ENCODE assay signal across 7 cellular contexts in the genomic region with DNA sequence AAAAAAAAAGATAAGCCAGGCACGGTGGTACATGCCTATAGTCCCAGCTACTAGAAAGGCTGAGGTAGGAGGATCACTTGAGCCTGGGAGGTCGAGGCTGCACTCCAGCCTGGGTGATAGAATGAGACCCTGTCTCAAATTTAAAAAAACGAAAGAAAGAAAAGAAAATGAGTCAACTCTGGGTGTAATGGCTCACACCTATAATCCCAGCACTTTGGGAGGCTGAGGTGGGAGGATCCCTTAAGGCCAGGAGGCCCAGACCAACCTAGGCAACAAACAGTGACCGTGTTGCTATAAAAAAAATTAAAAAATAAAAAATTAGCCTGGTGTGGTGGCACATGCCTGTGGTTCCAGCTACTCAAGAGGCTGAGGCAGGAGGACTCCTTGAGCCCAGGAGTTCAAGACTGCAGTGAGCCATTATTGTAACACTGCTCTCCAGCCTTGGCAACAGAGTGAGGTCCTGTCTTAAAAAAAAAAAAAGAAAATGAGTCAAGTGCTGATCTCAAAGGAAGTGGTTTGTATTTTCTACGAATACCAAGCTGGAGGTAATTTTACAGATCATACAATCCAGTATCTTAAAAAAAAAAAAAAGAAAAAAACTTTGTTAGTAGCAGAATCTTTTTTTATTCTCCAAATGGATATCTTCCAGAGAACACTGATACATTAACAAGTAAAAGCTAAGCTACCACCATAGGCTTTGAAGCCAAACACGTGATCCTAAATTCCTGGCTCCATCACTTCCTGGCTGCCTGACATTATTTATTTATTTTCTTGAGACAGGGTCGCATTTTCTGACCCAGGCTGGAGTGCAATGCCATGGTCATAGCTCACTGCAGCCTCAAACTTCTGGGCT.
DNase-seq lines count a peak whose midpoint lies in the region; ATAC-seq and TF ChIP-seq lines count a peak whose summit lies in the region.

No MANE protein-coding gene starts in this region.

- H3K9ac ChIP-seq in Loucy (ENCODE audit: low read depth, low read length, poor library complexity, severe bottlenecking), result peak overlapping the region; percentile 15

- H3K9me3 Mint-ChIP-seq in stimulated activated naive CD8-positive, alpha-beta T cell treated with anti-CD3 and anti-CD28 coated beads, Interleukin-15, Interleukin-2, amounts not matched to agents 100 ng/mL and 50 ng/mL, for 24 hours, result no peaks in the 10 kb centered on the region

- H3K79me2 ChIP-seq in Loucy (ENCODE audit: insufficient read depth, low read length), result peaks cover 81% of the 10 kb centered on the region

- H3K4me1 ChIP-seq in Loucy (ENCODE audit: insufficient read depth, low read length, poor library complexity, severe bottlenecking), result peaks cover 39% of the 10 kb centered on the region

- H3K9me2 ChIP-seq in Loucy (replicated peaks; ENCODE audit: low read depth, low read length), result no peaks in the 10 kb centered on the region

- H3K27ac Mint-ChIP-seq in stimulated activated naive CD8-positive, alpha-beta T cell treated with anti-CD3 and anti-CD28 coated beads, Interleukin-15, Interleukin-2, amounts not matched to agents 100 ng/mL and 50 ng/mL, for 24 hours, result peak overlapping the region; percentile 84

- no peaks in the 10 kb centered on the region for H3K27me3 Mint-ChIP-seq in stimulated activated naive CD8-positive, alpha-beta T cell treated with anti-CD3 and anti-CD28 coated beads, Interleukin-15, Interleukin-2, amounts not matched to agents 100 ng/mL and 50 ng/mL, for 24 hours

- intact Hi-C loops in head of caudate nucleus (cut with DNase I), result no loop called here

- no peak overlapping the region for H2AFZ ChIP-seq in Loucy (ENCODE audit: low read length)

- peak; percentile 67 for DNase-seq in activated CD8-positive, alpha-beta memory T cell treated with anti-CD3 and anti-CD28 coated beads for 24 hours
- DNase-seq in fibroblast of peridontal ligament (ENCODE audit: extremely low read depth), result peak; percentile 81
- no peak for DNase-seq in erythroblast (lab: John Stamatoyannopoulos, UW)
- DNase-seq in head of caudate nucleus, result no peak

- no peak for TF ChIP-seq CTCF in Loucy (conservative IDR thresholded peaks at IDR 0.05; ENCODE audit: low read length)

- H3K36me3 ChIP-seq in Loucy (ENCODE audit: insufficient read depth, low read length), result no peaks in the 10 kb centered on the region

- peaks cover 56% of the 10 kb centered on the region for H3K4me1 Mint-ChIP-seq in stimulated activated naive CD8-positive, alpha-beta T cell treated with anti-CD3 and anti-CD28 coated beads, Interleukin-15, Interleukin-2, amounts not matched to agents 100 ng/mL and 50 ng/mL, for 24 hours (ENCODE audit: low read depth)

- H3K27me3 ChIP-seq in Loucy (ENCODE audit: insufficient read depth, low read length, poor library complexity, severe bottlenecking), result no peaks in the 10 kb centered on the region

- H3K9me3 ChIP-seq in Loucy (ENCODE audit: insufficient read depth, low read depth, low read length), result no peaks in the 10 kb centered on the region

- TF ChIP-seq POLR2A in erythroblast (IDR thresholded peaks at IDR 0.05; ENCODE audit: low read length), result no peak

- peak overlapping the region; percentile 43 for H3K4me3 Mint-ChIP-seq in stimulated activated naive CD8-positive, alpha-beta T cell treated with anti-CD3 and anti-CD28 coated beads, Interleukin-15, Interleukin-2, amounts not matched to agents 100 ng/mL and 50 ng/mL, for 24 hours

- H3F3A ChIP-seq in Loucy (ENCODE audit: low read depth), result no peaks in the 10 kb centered on the region

- H3K36me3 Mint-ChIP-seq in stimulated activated naive CD8-positive, alpha-beta T cell treated with anti-CD3 and anti-CD28 coated beads, Interleukin-15, Interleukin-2, amounts not matched to agents 100 ng/mL and 50 ng/mL, for 24 hours (ENCODE audit: low read depth), result no peaks in the 10 kb centered on the region

- peak overlapping the region; percentile 51 for H3K4me3 ChIP-seq in Loucy (ENCODE audit: low read length, poor library complexity, severe bottlenecking)

- peaks cover 13% of the 10 kb centered on the region for H4K20me1 ChIP-seq in Loucy (ENCODE audit: insufficient read depth, low read length, poor library complexity, severe bottlenecking)

- ATAC-seq in GM18511 (IDR thresholded peaks at IDR 0.05; ENCODE audit: unreplicated experiment), result no peak

- peak overlapping the region; percentile 84 for H3K4me2 ChIP-seq in Loucy (ENCODE audit: low read depth, low read length, poor library complexity, severe bottlenecking)

Comparison
In these comparisons a context has a peak if more than half of its experiments do, and no peak if none do; other contexts are left out.
1. DNase-seq: peak in activated CD8-positive, alpha-beta memory T cell treated with anti-CD3 and anti-CD28 coated beads for 24 hours (single experiment) and fibroblast of peridontal ligament (single experiment); none in erythroblast (0 of 2) and head of caudate nucleus (0 of 42).